Comparison of ENCODE assay signal across 1 cellular context in the genomic region with DNA sequence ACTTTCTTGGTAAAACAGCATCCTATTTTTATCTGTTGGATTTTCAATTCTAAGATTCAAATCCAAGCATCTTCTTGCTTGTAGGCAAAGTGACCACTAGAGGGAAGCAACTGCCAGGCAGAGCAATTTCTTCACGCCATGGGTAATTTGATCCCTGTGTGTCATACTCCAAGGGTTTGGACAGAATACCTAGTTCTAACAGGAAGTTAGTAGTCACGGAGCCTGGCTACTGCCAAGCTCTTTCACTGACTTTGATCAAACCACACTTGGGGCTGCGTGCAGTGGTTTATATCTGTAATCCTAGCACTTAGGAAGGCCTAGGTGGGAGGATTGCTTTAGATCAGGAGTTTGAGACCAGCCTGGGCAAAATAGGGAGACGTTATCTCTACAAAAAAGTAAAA.
TF ChIP-seq lines count a peak whose summit lies in the region.

No MANE protein-coding gene starts in this region.

TF ChIP-seq in HepG2, 621 proteins besides CTCF, POLR2A, EP300 and RAD21 (continued from another document and continues in another):
- TF ChIP-seq, protein P1, sequence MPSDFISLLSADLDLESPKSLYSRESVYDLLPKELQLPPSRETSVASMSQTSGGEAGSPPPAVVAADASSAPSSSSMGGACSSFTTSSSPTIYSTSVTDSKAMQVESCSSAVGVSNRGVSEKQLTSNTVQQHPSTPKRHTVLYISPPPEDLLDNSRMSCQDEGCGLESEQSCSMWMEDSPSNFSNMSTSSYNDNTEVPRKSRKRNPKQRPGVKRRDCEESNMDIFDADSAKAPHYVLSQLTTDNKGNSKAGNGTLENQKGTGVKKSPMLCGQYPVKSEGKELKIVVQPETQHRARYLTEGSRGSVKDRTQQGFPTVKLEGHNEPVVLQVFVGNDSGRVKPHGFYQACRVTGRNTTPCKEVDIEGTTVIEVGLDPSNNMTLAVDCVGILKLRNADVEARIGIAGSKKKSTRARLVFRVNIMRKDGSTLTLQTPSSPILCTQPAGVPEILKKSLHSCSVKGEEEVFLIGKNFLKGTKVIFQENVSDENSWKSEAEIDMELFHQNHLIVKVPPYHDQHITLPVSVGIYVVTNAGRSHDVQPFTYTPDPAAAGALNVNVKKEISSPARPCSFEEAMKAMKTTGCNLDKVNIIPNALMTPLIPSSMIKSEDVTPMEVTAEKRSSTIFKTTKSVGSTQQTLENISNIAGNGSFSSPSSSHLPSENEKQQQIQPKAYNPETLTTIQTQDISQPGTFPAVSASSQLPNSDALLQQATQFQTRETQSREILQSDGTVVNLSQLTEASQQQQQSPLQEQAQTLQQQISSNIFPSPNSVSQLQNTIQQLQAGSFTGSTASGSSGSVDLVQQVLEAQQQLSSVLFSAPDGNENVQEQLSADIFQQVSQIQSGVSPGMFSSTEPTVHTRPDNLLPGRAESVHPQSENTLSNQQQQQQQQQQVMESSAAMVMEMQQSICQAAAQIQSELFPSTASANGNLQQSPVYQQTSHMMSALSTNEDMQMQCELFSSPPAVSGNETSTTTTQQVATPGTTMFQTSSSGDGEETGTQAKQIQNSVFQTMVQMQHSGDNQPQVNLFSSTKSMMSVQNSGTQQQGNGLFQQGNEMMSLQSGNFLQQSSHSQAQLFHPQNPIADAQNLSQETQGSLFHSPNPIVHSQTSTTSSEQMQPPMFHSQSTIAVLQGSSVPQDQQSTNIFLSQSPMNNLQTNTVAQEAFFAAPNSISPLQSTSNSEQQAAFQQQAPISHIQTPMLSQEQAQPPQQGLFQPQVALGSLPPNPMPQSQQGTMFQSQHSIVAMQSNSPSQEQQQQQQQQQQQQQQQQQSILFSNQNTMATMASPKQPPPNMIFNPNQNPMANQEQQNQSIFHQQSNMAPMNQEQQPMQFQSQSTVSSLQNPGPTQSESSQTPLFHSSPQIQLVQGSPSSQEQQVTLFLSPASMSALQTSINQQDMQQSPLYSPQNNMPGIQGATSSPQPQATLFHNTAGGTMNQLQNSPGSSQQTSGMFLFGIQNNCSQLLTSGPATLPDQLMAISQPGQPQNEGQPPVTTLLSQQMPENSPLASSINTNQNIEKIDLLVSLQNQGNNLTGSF (CRISPR knock-in tag; IDR thresholded peaks at IDR 0.05): no peak
- TF ChIP-seq ARHGAP35 (CRISPR knock-in tag; IDR thresholded peaks at IDR 0.05; ENCODE audit: borderline replicate concordance): no peak
- no peak for TF ChIP-seq IRF1 (CRISPR knock-in tag; IDR thresholded peaks at IDR 0.05; ENCODE audit: low read depth)
- TF ChIP-seq CEBPG (CRISPR knock-in tag; IDR thresholded peaks at IDR 0.05): peak; percentile 42; the same call in 1 of the 2 replicates
- TF ChIP-seq MED1 (CRISPR knock-in tag; IDR thresholded peaks at IDR 0.05): no peak
- TF ChIP-seq, protein P2, sequence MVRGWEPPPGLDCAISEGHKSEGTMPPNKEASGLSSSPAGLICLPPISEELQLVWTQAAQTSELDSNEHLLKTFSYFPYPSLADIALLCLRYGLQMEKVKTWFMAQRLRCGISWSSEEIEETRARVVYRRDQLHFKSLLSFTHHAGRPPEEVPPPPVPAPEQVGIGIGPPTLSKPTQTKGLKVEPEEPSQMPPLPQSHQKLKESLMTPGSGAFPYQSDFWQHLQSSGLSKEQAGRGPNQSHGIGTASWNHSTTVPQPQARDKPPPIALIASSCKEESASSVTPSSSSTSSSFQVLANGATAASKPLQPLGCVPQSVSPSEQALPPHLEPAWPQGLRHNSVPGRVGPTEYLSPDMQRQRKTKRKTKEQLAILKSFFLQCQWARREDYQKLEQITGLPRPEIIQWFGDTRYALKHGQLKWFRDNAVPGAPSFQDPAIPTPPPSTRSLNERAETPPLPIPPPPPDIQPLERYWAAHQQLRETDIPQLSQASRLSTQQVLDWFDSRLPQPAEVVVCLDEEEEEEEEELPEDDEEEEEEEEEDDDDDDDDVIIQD (CRISPR knock-in tag; IDR thresholded peaks at IDR 0.05; ENCODE audit: low read depth): peak; percentile 35; the same call in 1 of the 2 replicates
- no peak for TF ChIP-seq MIXL1 (CRISPR knock-in tag; IDR thresholded peaks at IDR 0.05)
- TF ChIP-seq SMC3 (IDR thresholded peaks at IDR 0.05; ENCODE audit: low read length): peak; percentile 51; the same call in 1 of the 2 replicates
- no peak for TF ChIP-seq TRIM24 (CRISPR knock-in tag; IDR thresholded peaks at IDR 0.05)
- TF ChIP-seq DMAP1 (CRISPR knock-in tag; IDR thresholded peaks at IDR 0.05): no peak
- no peak for TF ChIP-seq ZNF607 (CRISPR knock-in tag; IDR thresholded peaks at IDR 0.05; ENCODE audit: borderline replicate concordance)
- TF ChIP-seq ZC3H13 (CRISPR knock-in tag; IDR thresholded peaks at IDR 0.05): no peak
- TF ChIP-seq, protein P3, sequence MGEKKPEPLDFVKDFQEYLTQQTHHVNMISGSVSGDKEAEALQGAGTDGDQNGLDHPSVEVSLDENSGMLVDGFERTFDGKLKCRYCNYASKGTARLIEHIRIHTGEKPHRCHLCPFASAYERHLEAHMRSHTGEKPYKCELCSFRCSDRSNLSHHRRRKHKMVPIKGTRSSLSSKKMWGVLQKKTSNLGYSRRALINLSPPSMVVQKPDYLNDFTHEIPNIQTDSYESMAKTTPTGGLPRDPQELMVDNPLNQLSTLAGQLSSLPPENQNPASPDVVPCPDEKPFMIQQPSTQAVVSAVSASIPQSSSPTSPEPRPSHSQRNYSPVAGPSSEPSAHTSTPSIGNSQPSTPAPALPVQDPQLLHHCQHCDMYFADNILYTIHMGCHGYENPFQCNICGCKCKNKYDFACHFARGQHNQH (CRISPR knock-in tag; IDR thresholded peaks at IDR 0.05): no peak
- TF ChIP-seq CSRNP2 (CRISPR knock-in tag; conservative IDR thresholded peaks at IDR 0.05; ENCODE audit: low read depth): no peak
- no peak for TF ChIP-seq ZBTB20 (CRISPR knock-in tag; IDR thresholded peaks at IDR 0.05; ENCODE audit: borderline replicate concordance, low read depth)
- TF ChIP-seq, protein P4, sequence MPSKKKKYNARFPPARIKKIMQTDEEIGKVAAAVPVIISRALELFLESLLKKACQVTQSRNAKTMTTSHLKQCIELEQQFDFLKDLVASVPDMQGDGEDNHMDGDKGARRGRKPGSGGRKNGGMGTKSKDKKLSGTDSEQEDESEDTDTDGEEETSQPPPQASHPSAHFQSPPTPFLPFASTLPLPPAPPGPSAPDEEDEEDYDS (CRISPR knock-in tag; IDR thresholded peaks at IDR 0.05): no peak
- TF ChIP-seq, protein P5, sequence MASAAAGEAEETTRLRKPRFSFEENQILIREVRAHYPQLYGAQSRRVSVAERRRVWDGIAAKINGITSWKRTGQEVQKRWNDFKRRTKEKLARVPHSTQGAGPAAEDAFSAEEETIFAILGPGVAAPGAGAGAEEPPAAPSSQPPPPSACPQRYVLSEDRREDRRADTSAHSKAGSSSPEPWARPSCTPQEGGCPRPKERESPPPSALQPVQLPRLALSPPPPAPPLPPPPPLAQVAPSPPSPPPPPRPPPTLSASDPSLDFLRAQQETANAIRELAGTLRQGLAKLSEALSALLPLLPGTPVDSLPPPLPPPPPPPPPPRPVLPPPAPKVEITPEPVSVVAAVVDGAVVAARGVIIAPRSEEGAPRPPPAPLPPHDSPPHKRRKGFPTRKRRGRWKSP (CRISPR knock-in tag; IDR thresholded peaks at IDR 0.05): no peak
- peak; percentile 66 for TF ChIP-seq STAG1 (CRISPR knock-in tag; IDR thresholded peaks at IDR 0.05)
- TF ChIP-seq ZNF251 (CRISPR knock-in tag; IDR thresholded peaks at IDR 0.05): no peak
- no peak for TF ChIP-seq TFE3 (CRISPR knock-in tag; IDR thresholded peaks at IDR 0.05)
- no peak for TF ChIP-seq ZNF44 (CRISPR knock-in tag; IDR thresholded peaks at IDR 0.05)
- TF ChIP-seq ZNF563 (CRISPR knock-in tag; IDR thresholded peaks at IDR 0.05): no peak
- TF ChIP-seq, protein P6, sequence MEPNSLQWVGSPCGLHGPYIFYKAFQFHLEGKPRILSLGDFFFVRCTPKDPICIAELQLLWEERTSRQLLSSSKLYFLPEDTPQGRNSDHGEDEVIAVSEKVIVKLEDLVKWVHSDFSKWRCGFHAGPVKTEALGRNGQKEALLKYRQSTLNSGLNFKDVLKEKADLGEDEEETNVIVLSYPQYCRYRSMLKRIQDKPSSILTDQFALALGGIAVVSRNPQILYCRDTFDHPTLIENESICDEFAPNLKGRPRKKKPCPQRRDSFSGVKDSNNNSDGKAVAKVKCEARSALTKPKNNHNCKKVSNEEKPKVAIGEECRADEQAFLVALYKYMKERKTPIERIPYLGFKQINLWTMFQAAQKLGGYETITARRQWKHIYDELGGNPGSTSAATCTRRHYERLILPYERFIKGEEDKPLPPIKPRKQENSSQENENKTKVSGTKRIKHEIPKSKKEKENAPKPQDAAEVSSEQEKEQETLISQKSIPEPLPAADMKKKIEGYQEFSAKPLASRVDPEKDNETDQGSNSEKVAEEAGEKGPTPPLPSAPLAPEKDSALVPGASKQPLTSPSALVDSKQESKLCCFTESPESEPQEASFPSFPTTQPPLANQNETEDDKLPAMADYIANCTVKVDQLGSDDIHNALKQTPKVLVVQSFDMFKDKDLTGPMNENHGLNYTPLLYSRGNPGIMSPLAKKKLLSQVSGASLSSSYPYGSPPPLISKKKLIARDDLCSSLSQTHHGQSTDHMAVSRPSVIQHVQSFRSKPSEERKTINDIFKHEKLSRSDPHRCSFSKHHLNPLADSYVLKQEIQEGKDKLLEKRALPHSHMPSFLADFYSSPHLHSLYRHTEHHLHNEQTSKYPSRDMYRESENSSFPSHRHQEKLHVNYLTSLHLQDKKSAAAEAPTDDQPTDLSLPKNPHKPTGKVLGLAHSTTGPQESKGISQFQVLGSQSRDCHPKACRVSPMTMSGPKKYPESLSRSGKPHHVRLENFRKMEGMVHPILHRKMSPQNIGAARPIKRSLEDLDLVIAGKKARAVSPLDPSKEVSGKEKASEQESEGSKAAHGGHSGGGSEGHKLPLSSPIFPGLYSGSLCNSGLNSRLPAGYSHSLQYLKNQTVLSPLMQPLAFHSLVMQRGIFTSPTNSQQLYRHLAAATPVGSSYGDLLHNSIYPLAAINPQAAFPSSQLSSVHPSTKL (CRISPR knock-in tag; IDR thresholded peaks at IDR 0.05): peak; percentile 23; the same call in 1 of the 2 replicates
- TF ChIP-seq ATF1 (CRISPR knock-in tag; IDR thresholded peaks at IDR 0.05): no peak
- 0 out of 2 replicates have a peak, but pooled peaks have one; percentile 46 for TF ChIP-seq ZNF644 (CRISPR knock-in tag; IDR thresholded peaks at IDR 0.05; ENCODE audit: low read depth)
- TF ChIP-seq ETV5 (CRISPR knock-in tag; IDR thresholded peaks at IDR 0.05; ENCODE audit: borderline replicate concordance): peak; percentile 25; the same call in 1 of the 2 replicates
- peak; percentile 50; the same call in 1 of the 2 replicates for TF ChIP-seq GABPB1 (CRISPR knock-in tag; IDR thresholded peaks at IDR 0.05)
- TF ChIP-seq ELF1 (CRISPR knock-in tag; IDR thresholded peaks at IDR 0.05): peak; percentile 22; the same call in 1 of the 2 replicates
- no peak for TF ChIP-seq HOXA5 (CRISPR knock-in tag; IDR thresholded peaks at IDR 0.05)
- no peak for TF ChIP-seq RARA (CRISPR knock-in tag; IDR thresholded peaks at IDR 0.05)
- TF ChIP-seq ZNF709 (CRISPR knock-in tag; IDR thresholded peaks at IDR 0.05): no peak
- no peak for TF ChIP-seq MED13 (CRISPR knock-in tag; IDR thresholded peaks at IDR 0.05)
- TF ChIP-seq ZNF724P (CRISPR knock-in tag; IDR thresholded peaks at IDR 0.05; ENCODE audit: borderline replicate concordance): no peak
- TF ChIP-seq ZNF841 (CRISPR knock-in tag; IDR thresholded peaks at IDR 0.05; ENCODE audit: borderline replicate concordance): no peak
- peak; percentile 62 for TF ChIP-seq FOSL2 (CRISPR knock-in tag; IDR thresholded peaks at IDR 0.05)
- no peak for TF ChIP-seq GABPA (IDR thresholded peaks at IDR 0.05; ENCODE audit: low read depth, low read length)
- TF ChIP-seq GABPA (CRISPR knock-in tag; IDR thresholded peaks at IDR 0.05; ENCODE audit: low read depth): peak; percentile 59
- no peak for TF ChIP-seq KAT2B (IDR thresholded peaks at IDR 0.05; ENCODE audit: borderline replicate concordance, low read depth, low read length)
- 0 out of 2 replicates have a peak, but pooled peaks have one; percentile 11 for TF ChIP-seq CEBPB (IDR thresholded peaks at IDR 0.05; ENCODE audit: borderline replicate concordance, low read depth, low read length)
- no peak for TF ChIP-seq ZSCAN20 (CRISPR knock-in tag; IDR thresholded peaks at IDR 0.05; ENCODE audit: borderline replicate concordance)
- no peak for TF ChIP-seq ZNF136 (CRISPR knock-in tag; IDR thresholded peaks at IDR 0.05; ENCODE audit: low read depth)
- TF ChIP-seq SAP130 (CRISPR knock-in tag; IDR thresholded peaks at IDR 0.05; ENCODE audit: low read depth): 0 out of 2 replicates have a peak, but pooled peaks have one; percentile 15
- no peak for TF ChIP-seq FOSL1 (CRISPR knock-in tag; IDR thresholded peaks at IDR 0.05; ENCODE audit: borderline replicate concordance)
- peak; percentile 55 for TF ChIP-seq ZMYM4 (CRISPR knock-in tag; IDR thresholded peaks at IDR 0.05)
- no peak for TF ChIP-seq ZSCAN12 (CRISPR knock-in tag; IDR thresholded peaks at IDR 0.05)
- TF ChIP-seq ELF3 (CRISPR knock-in tag; IDR thresholded peaks at IDR 0.05): peak; percentile 69; the same call in 1 of the 2 replicates
- TF ChIP-seq, protein P7, sequence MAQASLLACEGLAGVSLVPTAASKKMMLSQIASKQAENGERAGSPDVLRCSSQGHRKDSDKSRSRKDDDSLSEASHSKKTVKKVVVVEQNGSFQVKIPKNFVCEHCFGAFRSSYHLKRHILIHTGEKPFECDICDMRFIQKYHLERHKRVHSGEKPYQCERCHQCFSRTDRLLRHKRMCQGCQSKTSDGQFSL (CRISPR knock-in tag; IDR thresholded peaks at IDR 0.05): no peak
- TF ChIP-seq ZBTB42 (CRISPR knock-in tag; IDR thresholded peaks at IDR 0.05): no peak
